Comparison of ENCODE assay signal across 8 cellular contexts in genomic region chr6:127539292-127539691, GRCh38. TPM values are rescaled to one million over a fixed set of nuclear protein-coding genes. Genes with fewer than 3 reads are reported as not detected.
A peak's percentile ranks its signal among the peaks of the same experiment; 100 is the strongest.
DNase-seq lines count a peak whose midpoint lies in the region; ATAC-seq, FAIRE-seq and TF ChIP-seq lines count a peak whose summit lies in the region.

No MANE protein-coding gene starts in this region.

- FAIRE-seq in G401.6 (lab: Jason Lieb, UNC) = peak; percentile 86

- no peaks in the 10 kb centered on the region for H3K79me2 ChIP-seq in PC-3 (ENCODE audit: low read length)

- H3K9me2 ChIP-seq in PC-3 (replicated peaks; ENCODE audit: low read length) = no peaks in the 10 kb centered on the region

- intact Hi-C loops in PC-3 (cut with micrococcal nuclease) = loop anchor here (1.0 to 2.0 kb wide), 2 partner anchors 74 to 236 kb away; no protein-coding TSS in a partner anchor

- no peaks in the 10 kb centered on the region for H3F3A ChIP-seq in PC-3 (ENCODE audit: low read length, unreplicated experiment)

- H3K4me3 ChIP-seq in PC-3 (ENCODE audit: low read length) = no peak overlapping the region
- no peak overlapping the region for H3K4me3 ChIP-seq in fibroblast of the aortic adventitia (ENCODE audit: low read depth, low read length)

- H3K9ac ChIP-seq in PC-3 (ENCODE audit: low read length) = no peak overlapping the region

- H2AFZ ChIP-seq in PC-3 (ENCODE audit: low read length) = no peak overlapping the region

- DNase-seq in PC-3 (peak; percentile 34), fibroblast of the aortic adventitia (ENCODE audit: low read depth) (peak; percentile 66), 8988T (no peak), NK-92 (lab: John Stamatoyannopoulos, UW; ENCODE audit: unreplicated experiment) (no peak)

- BruUV-seq in PC-3 (replicated peaks; lab: Mats Ljungman, UMichigan) = no TSS peak

- no peaks in the 10 kb centered on the region for H3K9me3 ChIP-seq in PC-3 (ENCODE audit: low read length)

- ATAC-seq in HG02798 (IDR thresholded peaks at IDR 0.05; ENCODE audit: poor library complexity, unreplicated experiment) = peak; percentile 55
- ATAC-seq in PC-3 = peak; percentile 35
- no peak for ATAC-seq in HG02970 (IDR thresholded peaks at IDR 0.05; ENCODE audit: low FRiP score, unreplicated experiment)
- ATAC-seq in GM19463 (IDR thresholded peaks at IDR 0.05; ENCODE audit: unreplicated experiment) = no peak

- H4K20me1 ChIP-seq in PC-3 (ENCODE audit: low read length) = no peaks in the 10 kb centered on the region

- TF ChIP-seq CTCF in PC-3 (conservative IDR thresholded peaks at IDR 0.05; ENCODE audit: low read depth, low read length) = peak; percentile 52; the same call in 1 of the 2 replicates
- TF ChIP-seq CTCF in fibroblast of the aortic adventitia (IDR thresholded peaks at IDR 0.05; ENCODE audit: insufficient read depth, low read length) = peak; percentile 6

- POLR2A ChIA-PET in PC-3 (lab: Charles Lee; ENCODE audit: unreplicated experiment) = interaction anchor here (0.6 kb wide), 1 partner anchor 210 kb away, joined by 3 read pairs; no protein-coding TSS in a partner anchor

- no peaks in the 10 kb centered on the region for H3K36me3 ChIP-seq in PC-3 (ENCODE audit: low read depth, low read length)

- H3K4me1 ChIP-seq in PC-3 (ENCODE audit: insufficient read depth, low read length) = no peaks in the 10 kb centered on the region

- H3K27ac ChIP-seq in PC-3 (ENCODE audit: low read length) = no peak overlapping the region

- H3K27me3 ChIP-seq in PC-3 (ENCODE audit: low read length) = no peaks in the 10 kb centered on the region

- H3K4me2 ChIP-seq in PC-3 (ENCODE audit: low read length) = no peak overlapping the region

- CTCF ChIA-PET in PC-3 (lab: Charles Lee) = interaction anchor here (0.6 to 1.3 kb wide), 6 partner anchors 9 to 1239 kb away, joined by 3 to 5 read pairs (median 4); no protein-coding TSS in a partner anchor

RNA-seq across cellular contexts. Expression of gene C6orf58, which starts 37.7 kb away (rescaled TPM):
- total RNA-seq in PC-3 (2014; rRNA removed) (not detected in 2 replicates), fibroblast of the aortic adventitia (ENCODE audit: low replicate concordance) (not detected in 2 replicates)

Comparison
In these comparisons a context has a peak if more than half of its experiments do, and no peak if none do; other contexts are left out.
1. ATAC-seq: peak in HG02798 (single experiment) and PC-3 (single experiment); none in HG02970 (single experiment) and GM19463 (single experiment).
2. DNase-seq: peak in PC-3 (single experiment) and fibroblast of the aortic adventitia (single experiment); none in 8988T (single experiment) and NK-92 (single experiment).